1 cellular context compared by ENCODE assay signal in the genomic region with DNA sequence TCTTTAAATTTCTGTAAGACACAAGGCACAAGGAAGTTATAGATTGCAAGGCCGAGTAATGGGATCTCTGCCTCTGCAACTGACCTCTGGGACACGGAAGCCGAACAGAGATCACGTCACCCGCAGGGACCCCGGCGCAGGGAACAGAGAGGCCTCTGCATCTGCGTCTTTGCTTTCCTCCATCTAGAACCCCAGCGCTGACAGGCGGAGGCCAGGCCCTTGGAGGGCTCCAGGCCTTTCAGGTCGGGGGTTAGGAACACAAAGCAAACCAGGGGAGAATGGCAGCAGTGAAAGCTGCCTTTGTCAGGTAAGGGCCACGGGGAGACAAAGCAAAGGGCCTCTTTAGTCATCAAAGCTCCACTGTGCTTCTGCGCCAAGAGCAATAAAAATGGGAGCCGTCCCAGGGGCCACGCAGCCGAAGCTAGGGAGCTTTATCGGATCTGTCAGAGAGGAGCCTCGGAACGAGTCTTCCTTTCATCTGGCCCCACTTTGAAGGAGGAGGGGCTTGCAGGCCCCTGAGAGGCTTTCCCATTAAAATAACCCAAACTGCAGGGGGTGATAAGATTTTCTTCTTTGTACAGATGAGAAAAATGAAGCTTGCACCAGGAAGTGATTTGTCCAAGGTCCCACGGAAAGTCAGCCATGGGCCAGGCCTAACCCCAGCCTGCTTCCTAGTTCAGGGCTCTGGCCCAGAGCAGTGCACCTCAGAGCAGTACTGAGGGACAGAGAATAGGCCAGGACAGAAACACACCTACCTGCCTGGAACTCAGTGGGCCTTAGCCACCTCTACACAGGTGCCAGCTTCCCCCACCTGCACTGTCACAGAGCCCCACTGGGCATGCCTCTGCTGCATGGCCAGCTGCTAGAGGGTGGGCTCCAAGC.
TF ChIP-seq lines count a peak whose summit lies in the region.

No MANE protein-coding gene starts in this region.

TF ChIP-seq in GM23338, 12 proteins besides CTCF, POLR2A, EP300 and RAD21 (continued from another document):
- no peak for TF ChIP-seq POLR2AphosphoS5 (IDR thresholded peaks at IDR 0.05; ENCODE audit: low read depth)
- TF ChIP-seq JUNB (IDR thresholded peaks at IDR 0.05; ENCODE audit: unreplicated experiment): no peak
- no peak for TF ChIP-seq EZH2phosphoT487 (IDR thresholded peaks at IDR 0.05; ENCODE audit: unreplicated experiment)
